ENCODE assay signal across 13 cellular contexts in the genomic region with DNA sequence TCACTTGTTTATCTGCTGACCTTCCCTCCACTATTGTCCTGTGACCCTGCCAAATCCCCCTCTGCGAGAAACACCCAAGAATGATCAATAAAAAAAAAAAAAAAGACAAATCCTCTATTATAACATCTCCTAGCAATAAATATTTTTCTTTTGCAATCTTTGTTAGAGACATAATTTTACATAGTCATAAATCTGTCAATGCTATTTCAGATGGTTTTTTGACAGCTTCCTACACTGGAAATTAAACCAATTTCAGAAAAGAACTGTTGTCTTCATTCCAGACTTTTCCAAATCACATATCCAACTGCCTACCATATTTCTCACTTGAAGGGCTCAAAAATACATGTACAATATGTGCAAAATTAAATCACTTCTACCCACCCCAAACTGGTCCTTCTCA.
"Had no signal": no experiment of that assay in that cellular context is flagged by ENCODE, and none has a peak within 500 bp of the region (broad histone marks: within the 10 kb centered on the region; RNA-seq: fewer than 3 reads in every experiment).

No MANE protein-coding gene starts in this region.

- ATAC-seq: gastrocnemius medialis; left lobe of liver; natural killer cell treated with Interleukin-12 subunit alpha and Interleukin-12 subunit beta and Interleukin-15 and Interleukin-18, amount 100 ng/mL, for 72 hours had no signal

- H3K27ac ChIP-seq: ascending aorta, cardiac muscle cell, colonic mucosa, gastrocnemius medialis, sigmoid colon had no signal

- H3K9me3 Mint-ChIP-seq: activated CD4-positive, alpha-beta memory T cell treated with anti-CD3 and anti-CD28 coated beads, Interleukin-2, amount 10 ng/mL, durations not matched to agents 7 days and 5 days; natural killer cell treated with Interleukin-12 subunit alpha and Interleukin-12 subunit beta and Interleukin-15 and Interleukin-18, amount 100 ng/mL, for 72 hours had no signal

- H3K4me3 ChIP-seq: ascending aorta, cardiac muscle cell, colonic mucosa, gastrocnemius medialis, sigmoid colon, thyroid gland had no signal

- H3K9me3 ChIP-seq: ascending aorta, colonic mucosa, gastrocnemius medialis, sigmoid colon, thyroid gland had no signal

- H3K27ac Mint-ChIP-seq: activated CD4-positive, alpha-beta memory T cell treated with anti-CD3 and anti-CD28 coated beads, Interleukin-2, amount 10 ng/mL, durations not matched to agents 7 days and 5 days had no signal

- H3K36me3 ChIP-seq: ascending aorta, cardiac muscle cell, colonic mucosa, gastrocnemius medialis, sigmoid colon, thyroid gland had no signal

- H3K27me3 Mint-ChIP-seq: activated CD4-positive, alpha-beta memory T cell treated with anti-CD3 and anti-CD28 coated beads, Interleukin-2, amount 10 ng/mL, durations not matched to agents 7 days and 5 days; natural killer cell treated with Interleukin-12 subunit alpha and Interleukin-12 subunit beta and Interleukin-15 and Interleukin-18, amount 100 ng/mL, for 72 hours had no signal

- H3K4me1 ChIP-seq: colonic mucosa had no signal

- FAIRE-seq: urothelium cell line had no signal

- H3K4me3 Mint-ChIP-seq: activated CD4-positive, alpha-beta memory T cell treated with anti-CD3 and anti-CD28 coated beads, Interleukin-2, amount 10 ng/mL, durations not matched to agents 7 days and 5 days; natural killer cell treated with Interleukin-12 subunit alpha and Interleukin-12 subunit beta and Interleukin-15 and Interleukin-18, amount 100 ng/mL, for 72 hours had no signal

- DNase-seq: activated CD4-positive, alpha-beta memory T cell treated with anti-CD3 and anti-CD28 coated beads, Interleukin-2, amount 10 ng/mL, durations not matched to agents 7 days and 5 days; activated CD4-positive, alpha-beta T cell treated with anti-CD3 and anti-CD28 coated beads for 1 hour; colonic mucosa; gastrocnemius medialis; islet precursor cell; sigmoid colon; stimulated activated CD4-positive, alpha-beta T cell treated with anti-CD3 and anti-CD28 coated beads, Interleukin-2, amount 100 ng/mL, for 24 hours; thyroid gland had no signal

- H3K27me3 ChIP-seq: ascending aorta, cardiac muscle cell, colonic mucosa, gastrocnemius medialis, sigmoid colon, thyroid gland had no signal
